In the genomic region with DNA sequence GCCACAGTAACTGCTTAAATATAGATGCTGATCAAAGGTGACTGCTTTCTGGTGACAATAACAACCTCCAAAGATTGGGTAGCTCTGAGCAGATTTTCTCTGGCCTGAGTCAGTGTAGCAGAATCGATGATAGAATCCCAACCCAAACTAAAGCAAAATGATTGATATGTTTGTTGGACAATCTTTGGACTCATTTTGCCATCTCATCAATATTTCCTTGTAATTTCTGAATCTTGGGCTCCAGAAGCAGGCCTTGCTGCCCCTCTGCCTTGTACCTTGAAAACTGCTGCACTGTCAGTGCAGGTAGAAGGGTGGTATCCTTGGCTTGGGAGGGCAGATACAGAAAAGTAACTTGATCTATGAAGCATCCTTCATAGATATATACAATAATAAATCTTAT, we compare ENCODE assay signal across 11 cellular contexts. TPM values are rescaled to one million over a fixed set of nuclear protein-coding genes. Genes with fewer than 3 reads are reported as not detected.
"Had no signal": no experiment of that assay in that cellular context is flagged by ENCODE, and none has a peak within 500 bp of the region (broad histone marks: within the 10 kb centered on the region; RNA-seq: fewer than 3 reads in every experiment).

No MANE protein-coding gene starts in this region.

- H3K27ac ChIP-seq: GM23248, KMS-11 had no signal

- H3K4me3 ChIP-seq: GM23248, HAP-1 had no signal

- DNase-seq: GOT3, H7, HFFc6, KBM-7 had no signal

- FAIRE-seq: HTR-8/SVneo had no signal

- H3K4me1 ChIP-seq: HAP-1 had no signal

- H3K36me3 ChIP-seq: HAP-1 had no signal

- ATAC-seq: HCT116 had no signal

- H3K9ac ChIP-seq: GM23248, KMS-11 had no signal

- H3K4me2 ChIP-seq: KMS-11 had no signal

- H3K9me3 ChIP-seq: HAP-1 had no signal

RNA-seq across cellular contexts. Expression of gene TTC23L, which starts 18.9 kb away (rescaled TPM):
- total RNA-seq: H4, HFFc6, HT-29 had no signal
- polyA plus RNA-seq: GM23248 had no signal
